Comparison of ENCODE assay signal across 23 cellular contexts in genomic region chr13:47146136-47146535, GRCh38.
DNase-seq lines count a peak whose midpoint lies in the region; ATAC-seq, FAIRE-seq and TF ChIP-seq lines count a peak whose summit lies in the region.
"Had no signal": no experiment of that assay in that cellular context is flagged by ENCODE, and none has a peak within 500 bp of the region (broad histone marks: within the 10 kb centered on the region; RNA-seq: fewer than 3 reads in every experiment).

No MANE protein-coding gene starts in this region.

- FAIRE-seq in bronchial epithelial cell (lab: Jason Lieb, UNC), result no peak
- FAIRE-seq: D721Med had no signal

- no peak overlapping the region for H3K27ac Mint-ChIP-seq in stimulated activated naive B cell treated with anti-CD40 and anti-IgM and Interleukin-4, amounts not matched to agents 10 μg/mL and 1 μg/mL and 100 μg/mL, for 72 hours
- H3K27ac Mint-ChIP-seq: activated CD4-positive, alpha-beta T cell treated with anti-CD3 and anti-CD28 coated beads, Interleukin-2, amount 10 ng/mL, durations not matched to agents 24 days and 14 days; activated naive CD4-positive, alpha-beta T cell treated with anti-CD3 and anti-CD28 coated beads, Interleukin-2, amount 50 U/mL, for 72 hours; CD14-positive monocyte; effector memory CD8-positive, alpha-beta T cell; mesothelial cell of epicardium; naive thymus-derived CD8-positive, alpha-beta T cell; T-helper 17 cell had no signal

- TF ChIP-seq CTCF in bronchial epithelial cell (IDR thresholded peaks at IDR 0.05; ENCODE audit: insufficient read depth, low read length, severe bottlenecking), result no peak
- TF ChIP-seq CTCF in tibial artery (IDR thresholded peaks at IDR 0.05), result no peak

- H3K9me3 ChIP-seq in tibial artery, result no peaks in the 10 kb centered on the region
- H3K9me3 ChIP-seq: ascending aorta, esophagus muscularis mucosa, heart left ventricle, left ventricle myocardium inferior, right lobe of liver had no signal

- H3K9me3 Mint-ChIP-seq in stimulated activated naive B cell treated with anti-CD40 and anti-IgM and Interleukin-4, amounts not matched to agents 10 μg/mL and 1 μg/mL and 100 μg/mL, for 72 hours, result no peaks in the 10 kb centered on the region
- H3K9me3 Mint-ChIP-seq: activated CD4-positive, alpha-beta T cell treated with anti-CD3 and anti-CD28 coated beads, Interleukin-2, amount 10 ng/mL, durations not matched to agents 24 days and 14 days; naive thymus-derived CD8-positive, alpha-beta T cell had no signal

- H3K27me3 Mint-ChIP-seq in stimulated activated naive B cell treated with anti-CD40 and anti-IgM and Interleukin-4, amounts not matched to agents 10 μg/mL and 1 μg/mL and 100 μg/mL, for 72 hours, result peaks cover 0 to 3% of the 10 kb centered on the region in 2 donors
- H3K27me3 Mint-ChIP-seq: activated CD4-positive, alpha-beta T cell treated with anti-CD3 and anti-CD28 coated beads, Interleukin-2, amount 10 ng/mL, durations not matched to agents 24 days and 14 days; effector memory CD8-positive, alpha-beta T cell; T-helper 17 cell had no signal

- DNase-seq in ELR (ENCODE audit: low read depth) (peak; percentile 21), HT1080 (ENCODE audit: low read depth) (peak; percentile 8), bronchial epithelial cell (ENCODE audit: low read depth) (peak; percentile 43), left kidney (ENCODE audit: low read depth, low spot score) (peak; percentile 46), NK-92 (lab: John Stamatoyannopoulos, UW; ENCODE audit: unreplicated experiment) (no peak), tibial artery (no peak)
- no peak for DNase-seq in stimulated activated naive B cell treated with anti-CD40 and anti-IgM and Interleukin-4, amounts not matched to agents 10 μg/mL and 1 μg/mL and 100 μg/mL, for 72 hours
- DNase-seq: activated CD4-positive, alpha-beta T cell treated with anti-CD3 and anti-CD28 coated beads, Interleukin-2, amount 10 ng/mL, durations not matched to agents 24 days and 14 days; effector memory CD8-positive, alpha-beta T cell; heart left ventricle; left ventricle myocardium inferior; naive thymus-derived CD8-positive, alpha-beta T cell; NCI-H1105 treated with DMSO at 0.1 percent for 48 hours; NCI-H510A; right lobe of liver; T-helper 17 cell had no signal

- H3K4me3 ChIP-seq in bronchial epithelial cell (ENCODE audit: low read depth, low read length) (no peak overlapping the region), tibial artery (no peak overlapping the region)
- H3K4me3 ChIP-seq: ascending aorta, esophagus muscularis mucosa, heart left ventricle, left ventricle myocardium inferior, right lobe of liver had no signal

- H3K4me3 Mint-ChIP-seq in stimulated activated naive B cell treated with anti-CD40 and anti-IgM and Interleukin-4, amounts not matched to agents 10 μg/mL and 1 μg/mL and 100 μg/mL, for 72 hours, result no peak overlapping the region
- H3K4me3 Mint-ChIP-seq: activated CD4-positive, alpha-beta T cell treated with anti-CD3 and anti-CD28 coated beads, Interleukin-2, amount 10 ng/mL, durations not matched to agents 24 days and 14 days; CD14-positive monocyte; effector memory CD8-positive, alpha-beta T cell; mesothelial cell of epicardium; naive thymus-derived CD8-positive, alpha-beta T cell; T-helper 17 cell had no signal

- intact Hi-C loops in tibial artery (cut with DNase I; ENCODE audit: low total_unique reads), result no loop called here

- H3K36me3 ChIP-seq in bronchial epithelial cell (ENCODE audit: control insufficient read depth, insufficient read depth, low read length) (no peaks in the 10 kb centered on the region), tibial artery (no peaks in the 10 kb centered on the region)
- H3K36me3 ChIP-seq: ascending aorta, esophagus muscularis mucosa, heart left ventricle, left ventricle myocardium inferior, right lobe of liver had no signal

- H3K27ac ChIP-seq in tibial artery, result no peak overlapping the region
- H3K27ac ChIP-seq: ascending aorta, esophagus muscularis mucosa, heart left ventricle, left ventricle myocardium inferior, right lobe of liver had no signal

- peaks cover 11 to 12% of the 10 kb centered on the region in 2 donors for H3K4me1 Mint-ChIP-seq in stimulated activated naive B cell treated with anti-CD40 and anti-IgM and Interleukin-4, amounts not matched to agents 10 μg/mL and 1 μg/mL and 100 μg/mL, for 72 hours
- H3K4me1 Mint-ChIP-seq: activated CD4-positive, alpha-beta T cell treated with anti-CD3 and anti-CD28 coated beads, Interleukin-2, amount 10 ng/mL, durations not matched to agents 24 days and 14 days; CD14-positive monocyte; naive thymus-derived CD8-positive, alpha-beta T cell; T-helper 17 cell had no signal

- ATAC-seq in HG03354 (IDR thresholded peaks at IDR 0.05; ENCODE audit: poor library complexity, severe bottlenecking, unreplicated experiment), result no peak
- ATAC-seq in stimulated activated naive B cell treated with anti-CD40 and anti-IgM and Interleukin-4, amounts not matched to agents 10 μg/mL and 1 μg/mL and 100 μg/mL, for 72 hours (replicated peaks), result no peak
- ATAC-seq: effector memory CD8-positive, alpha-beta T cell; heart left ventricle; naive thymus-derived CD8-positive, alpha-beta T cell; right lobe of liver; T-helper 17 cell had no signal

- H3K27me3 ChIP-seq in bronchial epithelial cell (ENCODE audit: control insufficient read depth, insufficient read depth, low read length) (no peaks in the 10 kb centered on the region), tibial artery (no peaks in the 10 kb centered on the region)
- H3K27me3 ChIP-seq: ascending aorta, esophagus muscularis mucosa, right lobe of liver had no signal

- H3K4me1 ChIP-seq in tibial artery, result no peaks in the 10 kb centered on the region
- H3K4me1 ChIP-seq: ascending aorta, heart left ventricle, left ventricle myocardium inferior had no signal

- H3K36me3 Mint-ChIP-seq in stimulated activated naive B cell treated with anti-CD40 and anti-IgM and Interleukin-4, amounts not matched to agents 10 μg/mL and 1 μg/mL and 100 μg/mL, for 72 hours, result no peaks in the 10 kb centered on the region
- H3K36me3 Mint-ChIP-seq: activated naive CD4-positive, alpha-beta T cell treated with anti-CD3 and anti-CD28 coated beads, Interleukin-2, amount 50 U/mL, for 72 hours; CD14-positive monocyte; naive thymus-derived CD8-positive, alpha-beta T cell had no signal

Comparison
In these comparisons a context has a peak if more than half of its experiments do, and no peak if none do; other contexts are left out.
1. DNase-seq: peak in ELR (single experiment), HT1080 (single experiment), bronchial epithelial cell (single experiment) and left kidney (single experiment); none in NK-92 (single experiment), stimulated activated naive B cell treated with anti-CD40 and anti-IgM and Interleukin-4, amounts not matched to agents 10 μg/mL and 1 μg/mL and 100 μg/mL, for 72 hours (single experiment) and tibial artery (0 of 2).